ENCODE assay signal across 4 cellular contexts in the genomic region with DNA sequence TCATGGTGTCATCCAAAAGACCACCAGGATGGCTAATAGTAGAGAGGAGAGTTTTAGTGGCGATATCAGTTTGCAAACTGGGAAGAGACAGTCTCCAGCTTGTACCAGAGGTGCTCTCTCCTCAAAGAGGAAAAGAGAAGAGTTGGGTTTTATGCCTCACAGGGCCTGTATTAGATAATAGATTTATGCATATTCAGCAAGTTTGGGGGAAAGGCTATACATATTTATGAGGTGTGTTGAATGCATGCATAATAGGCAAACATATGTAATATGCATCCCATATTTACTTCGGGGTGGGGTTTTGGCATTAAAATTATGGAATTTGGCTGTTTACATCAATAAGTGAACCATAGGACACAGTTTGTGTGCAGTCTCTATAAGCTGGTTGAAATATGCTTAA.
TF ChIP-seq lines count a peak whose summit lies in the region.

No MANE protein-coding gene starts in this region.

TF ChIP-seq in HepG2, 621 proteins besides CTCF, POLR2A, EP300 and RAD21:
- TF ChIP-seq MAFF (IDR thresholded peaks at IDR 0.05; ENCODE audit: low read depth, low read length) (peak; percentile 65), NFE2 (CRISPR knock-in tag; IDR thresholded peaks at IDR 0.05) (no peak), SP5 (CRISPR knock-in tag; IDR thresholded peaks at IDR 0.05; ENCODE audit: borderline replicate concordance, low read depth) (no peak), MAFK (conservative IDR thresholded peaks at IDR 0.05 in 1 of 2, IDR thresholded peaks at IDR 0.05 in 1 of 2; ENCODE audit: low read length in 2 of 2) (peak; percentile 58 to 75; a peak in 3 of 4 replicates)

TF ChIP-seq in A549, 52 proteins besides CTCF, POLR2A, EP300 and RAD21:
- TF ChIP-seq MAFK (IDR thresholded peaks at IDR 0.05; ENCODE audit: partially characterized antibody) = peak; percentile 53
- TF ChIP-seq RCOR1 (IDR thresholded peaks at IDR 0.05; ENCODE audit: low read depth, low read length) = no peak
- TF ChIP-seq EHMT2 (IDR thresholded peaks at IDR 0.05; ENCODE audit: low read depth) = no peak
- no peak for TF ChIP-seq ZC3H11A (IDR thresholded peaks at IDR 0.05)

TF ChIP-seq in IMR-90, 13 proteins besides CTCF, POLR2A, EP300 and RAD21:
- TF ChIP-seq MXI1 (IDR thresholded peaks at IDR 0.05; ENCODE audit: borderline replicate concordance, low read depth, low read length) (no peak), MAFK (IDR thresholded peaks at IDR 0.05; ENCODE audit: low read depth, low read length) (peak; percentile 64), BHLHE40 (IDR thresholded peaks at IDR 0.05; ENCODE audit: low read depth, low read length) (no peak)

TF ChIP-seq in K562, 482 proteins besides CTCF, POLR2A, EP300 and RAD21:
- TF ChIP-seq BMI1 (IDR thresholded peaks at IDR 0.05; ENCODE audit: low read length) (no peak), C11orf30 (IDR thresholded peaks at IDR 0.05; ENCODE audit: low read depth) (peak; percentile 36; the same call in 1 of the 2 replicates), MAFF (IDR thresholded peaks at IDR 0.05; ENCODE audit: low read length) (0 out of 2 replicates have a peak, but pooled peaks have one; percentile 22), MAFG (tag; conservative IDR thresholded peaks at IDR 0.05) (peak; percentile 38; the same call in 1 of the 2 replicates), FOXK1 (CRISPR knock-in tag; IDR thresholded peaks at IDR 0.05; ENCODE audit: borderline replicate concordance) (no peak), NBN (IDR thresholded peaks at IDR 0.05; ENCODE audit: low read depth) (no peak), MAFK (IDR thresholded peaks at IDR 0.05; ENCODE audit: low read length) (0 out of 2 replicates have a peak, but pooled peaks have one; percentile 28), ZNF316 (IDR thresholded peaks at IDR 0.05) (peak; percentile 46; the same call in 1 of the 2 replicates), ZBED1 (IDR thresholded peaks at IDR 0.05) (no peak), HCFC1 (IDR thresholded peaks at IDR 0.05; ENCODE audit: low read depth, low read length) (no peak), BCOR (IDR thresholded peaks at IDR 0.05) (no peak), ZSCAN29 (IDR thresholded peaks at IDR 0.05) (no peak), HDAC8 (tag; IDR thresholded peaks at IDR 0.05) (no peak), BDP1 (IDR thresholded peaks at IDR 0.05; ENCODE audit: insufficient read depth, insufficient read length) (no peak), ZNF41 (CRISPR knock-in tag; conservative IDR thresholded peaks at IDR 0.05) (no peak), ZKSCAN1 (IDR thresholded peaks at IDR 0.05; ENCODE audit: low read depth, low read length) (no peak), ZNF518B (CRISPR knock-in tag; IDR thresholded peaks at IDR 0.05) (no peak), ZFPM2 (CRISPR knock-in tag; IDR thresholded peaks at IDR 0.05) (no peak), MEF2D (tag; conservative IDR thresholded peaks at IDR 0.05; ENCODE audit: low read depth) (no peak)
